27 cellular contexts compared by ENCODE assay signal in genomic region chr12:587551-588322, GRCh38.
DNase-seq lines count a peak whose midpoint lies in the region; ATAC-seq and TF ChIP-seq lines count a peak whose summit lies in the region.
"Had no signal": no experiment of that assay in that cellular context is flagged by ENCODE, and none has a peak within 500 bp of the region (broad histone marks: within the 10 kb centered on the region; RNA-seq: fewer than 3 reads in every experiment).

No MANE protein-coding gene starts in this region.

- no peaks in the 10 kb centered on the region for H3K27me3 Mint-ChIP-seq in Caco-2 (ENCODE audit: insufficient read depth, unreplicated experiment)
- peaks cover 15% of the 10 kb centered on the region for H3K27me3 Mint-ChIP-seq in endothelial cell (ENCODE audit: unreplicated experiment)
- H3K27me3 Mint-ChIP-seq: IgD-negative memory B cell had no signal

- H3K9me3 ChIP-seq in right cardiac atrium (ENCODE audit: control insufficient read depth, low read length): no peaks in the 10 kb centered on the region
- H3K9me3 ChIP-seq in Caco-2: peaks cover 5% of the 10 kb centered on the region
- H3K9me3 ChIP-seq: BE2C, Peyer's patch, SJCRH30 had no signal

- no TSS peak for BruUV-seq in Caco-2 (replicated peaks; lab: Mats Ljungman, UMichigan)

- no peaks in the 10 kb centered on the region for H3K9me3 Mint-ChIP-seq in Caco-2 (ENCODE audit: unreplicated experiment)
- no peaks in the 10 kb centered on the region for H3K9me3 Mint-ChIP-seq in endothelial cell (ENCODE audit: unreplicated experiment)
- H3K9me3 Mint-ChIP-seq: H9 had no signal

- H3K27me3 ChIP-seq in right cardiac atrium (ENCODE audit: control insufficient read depth, insufficient read depth) (no peaks in the 10 kb centered on the region), Caco-2 (replicated peaks; ENCODE audit: control insufficient read depth, insufficient read depth, low read length) (no peaks in the 10 kb centered on the region)
- H3K27me3 ChIP-seq: BE2C, Peyer's patch, SJCRH30 had no signal

- POLR2A ChIA-PET in Caco-2 (lab: Charles Lee): no interaction called here

- no peaks in the 10 kb centered on the region for H3K36me3 ChIP-seq in Caco-2 (ENCODE audit: control insufficient read depth, insufficient read depth, low read length)
- H3K36me3 ChIP-seq: BE2C, Peyer's patch, SJCRH30 had no signal

- peaks cover 7% of the 10 kb centered on the region for H3K4me1 ChIP-seq in right cardiac atrium (ENCODE audit: control insufficient read depth, insufficient read depth, low read length)
- H3K4me1 ChIP-seq in Caco-2: peaks cover 25% of the 10 kb centered on the region
- H3K4me1 ChIP-seq: Peyer's patch had no signal

- H3K4me3 Mint-ChIP-seq in Caco-2 (ENCODE audit: unreplicated experiment): no peak overlapping the region
- no peak overlapping the region for H3K4me3 Mint-ChIP-seq in endothelial cell (ENCODE audit: unreplicated experiment)
- H3K4me3 Mint-ChIP-seq: CD14-positive monocyte, H9, IgD-negative memory B cell had no signal

- intact Hi-C loops in Right ventricle myocardium superior (cut with DNase I): no loop called here
- intact Hi-C loops in right cardiac atrium (cut with DNase I): loop anchor here in 2 of 4 donors (5.0 kb wide), 3 partner anchors 60 to 165 kb away; partner anchors contain the start of gene WNK1 (in 1 of the 2)
- intact Hi-C loops in Caco-2 (cut with micrococcal nuclease; ENCODE audit: unreplicated experiment): no loop called here
- intact Hi-C loops in sciatic nerve (cut with DNase I): no loop called here

- WGBS in right cardiac atrium: 83% methylated on average over 21 of the region's 21 CpGs

- peaks cover 21% of the 10 kb centered on the region for H3K4me1 Mint-ChIP-seq in Caco-2 (ENCODE audit: low read depth, unreplicated experiment)
- no peaks in the 10 kb centered on the region for H3K4me1 Mint-ChIP-seq in endothelial cell (ENCODE audit: unreplicated experiment)

- peak; percentile 2 for DNase-seq in Right ventricle myocardium superior
- no peak for DNase-seq in right cardiac atrium
- DNase-seq in Caco-2: peak in 1 of 2 experiments; percentile 26
- no peak for DNase-seq in endothelial cell (ENCODE audit: low spot score)
- peak; percentile 31 for DNase-seq in sciatic nerve (ENCODE audit: low spot score)
- DNase-seq in NCI-H1105 (lab: John Stamatoyannopoulos, UW): no peak
- no peak for DNase-seq in cerebellar nuclear complex (lab: John Stamatoyannopoulos, UW)
- DNase-seq: 8988T, ACHN, BE2C, DMS53, GM23248, NCI-H1048, NCI-H1417 treated with DMSO at 0.1 percent for 48 hours, NCI-H1694 treated with DMSO at 0.1 percent for 48 hours, NCI-H2081, NCI-H2227 treated with DMSO at 0.1 percent for 48 hours, NCI-H510A, NCI-H69, OCI-M1, SJCRH30 had no signal

- H3K4me3 ChIP-seq in right cardiac atrium (ENCODE audit: low read length) (no peak overlapping the region), Caco-2 (ENCODE audit: low read depth, low read length) (no peak overlapping the region)
- H3K4me3 ChIP-seq: GM23248, Peyer's patch, SJCRH30 had no signal

- CTCF ChIA-PET in Caco-2 (lab: Charles Lee): interaction anchor here (1.5 kb wide), 1 partner anchor 12 kb away, joined by 5 read pairs; no protein-coding TSS in a partner anchor

- H3K36me3 Mint-ChIP-seq in Caco-2 (ENCODE audit: insufficient read depth, unreplicated experiment): no peaks in the 10 kb centered on the region
- peaks cover 5% of the 10 kb centered on the region for H3K36me3 Mint-ChIP-seq in endothelial cell (ENCODE audit: low read depth, unreplicated experiment)

- peak overlapping the region; percentile 33 for H3K27ac Mint-ChIP-seq in Caco-2 (ENCODE audit: unreplicated experiment)
- peak overlapping the region; percentile 15 for H3K27ac Mint-ChIP-seq in endothelial cell (ENCODE audit: unreplicated experiment)
- H3K27ac Mint-ChIP-seq: H9 had no signal

- no peak overlapping the region for H3K27ac ChIP-seq in right cardiac atrium (ENCODE audit: low read length)
- H3K27ac ChIP-seq: GM23248, Peyer's patch, SJCRH30 had no signal

- ATAC-seq in Right ventricle myocardium superior (ENCODE audit: poor library complexity) (no peak), right cardiac atrium (no peak), sciatic nerve (no peak), HG03520 (IDR thresholded peaks at IDR 0.05; ENCODE audit: unreplicated experiment) (no peak)
- ATAC-seq: SK-N-SH treated with all-trans-retinoic acid at 6 μM for 48 hours had no signal

- no peak for TF ChIP-seq CTCF in Caco-2 (IDR thresholded peaks at IDR 0.05; ENCODE audit: insufficient read depth in 1 of 2, low read depth in 1 of 2, low read length in 1 of 2, severe bottlenecking in 1 of 2, unreplicated experiment in 1 of 2)
- no peak for TF ChIP-seq CTCF in endothelial cell (IDR thresholded peaks at IDR 0.05; ENCODE audit: unreplicated experiment)

Comparison
In these comparisons a context has a peak if more than half of its experiments do, and no peak if none do; other contexts are left out.
1. DNase-seq: peak in Right ventricle myocardium superior (single experiment) and sciatic nerve (single experiment); none in right cardiac atrium (0 of 3), endothelial cell (single experiment), NCI-H1105 (single experiment) and cerebellar nuclear complex (0 of 2).